9 cellular contexts compared by ENCODE assay signal in the genomic region with DNA sequence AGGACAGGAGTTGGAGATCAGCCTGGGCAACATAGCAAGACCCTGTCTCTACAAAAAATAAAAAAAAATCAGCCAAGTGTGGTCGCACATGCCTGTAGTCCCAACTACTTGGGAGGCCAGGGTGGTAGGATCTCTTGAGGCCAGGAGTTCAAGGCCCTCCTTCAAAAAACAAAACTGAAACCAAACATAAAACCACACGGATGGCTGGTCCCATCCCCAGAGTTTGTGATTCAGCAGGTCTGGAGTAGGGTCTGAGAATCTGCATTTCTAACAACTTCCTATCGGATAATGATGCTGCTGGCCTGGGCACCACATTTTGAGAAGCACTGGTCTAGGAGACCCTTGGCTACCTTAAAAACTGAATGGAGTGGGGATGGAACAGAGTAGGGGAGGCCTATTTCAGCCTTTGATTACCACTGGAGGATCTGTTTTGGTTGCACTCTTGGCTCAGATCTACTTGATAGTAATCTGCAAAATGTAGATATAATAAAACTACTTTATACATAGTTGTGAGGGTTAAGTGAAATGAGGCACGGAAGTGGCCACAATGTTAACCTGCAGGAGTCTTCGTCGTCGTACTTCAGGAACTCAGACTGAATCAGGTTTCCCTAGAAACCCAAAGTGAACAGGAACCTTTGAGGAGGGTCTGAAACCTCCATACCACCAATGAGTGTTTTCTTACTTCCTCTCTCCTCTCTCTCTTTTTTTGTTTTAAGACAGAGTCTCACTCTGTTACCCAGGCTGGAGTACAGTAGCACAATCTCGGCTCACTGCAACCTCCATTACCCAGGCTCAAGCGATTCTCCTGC. TPM values are rescaled to one million over a fixed set of nuclear protein-coding genes. Genes with fewer than 3 reads are reported as not detected.
DNase-seq lines count a peak whose midpoint lies in the region; ATAC-seq and TF ChIP-seq lines count a peak whose summit lies in the region.
"Had no signal": no experiment of that assay in that cellular context is flagged by ENCODE, and none has a peak within 500 bp of the region (broad histone marks: within the 10 kb centered on the region; RNA-seq: fewer than 3 reads in every experiment).

No MANE protein-coding gene starts in this region.

- no peak for TF ChIP-seq CTCF in lower lobe of right lung (IDR thresholded peaks at IDR 0.05)
- TF ChIP-seq CTCF in ascending aorta (IDR thresholded peaks at IDR 0.05): no peak

- no peaks in the 10 kb centered on the region for H3K36me3 Mint-ChIP-seq in activated naive CD8-positive, alpha-beta T cell treated with anti-CD3 and anti-CD28 coated beads, Interleukin-2, amount 50 U/mL, for 24 hours (ENCODE audit: low read depth)

- H3K27ac ChIP-seq in lower lobe of right lung: no peak overlapping the region
- no peak overlapping the region for H3K27ac ChIP-seq in ascending aorta

- peak overlapping the region; percentile 22 for H3K4me3 Mint-ChIP-seq in activated naive CD8-positive, alpha-beta T cell treated with anti-CD3 and anti-CD28 coated beads, Interleukin-2, amount 50 U/mL, for 24 hours

- H3K9me3 ChIP-seq in lower lobe of right lung: no peaks in the 10 kb centered on the region
- no peaks in the 10 kb centered on the region for H3K9me3 ChIP-seq in ascending aorta

- H3K27me3 ChIP-seq in lower lobe of right lung (ENCODE audit: low read depth): no peaks in the 10 kb centered on the region
- H3K27me3 ChIP-seq in ascending aorta: no peaks in the 10 kb centered on the region

- intact Hi-C loops in lower lobe of right lung (cut with DNase I) (no loop called here), ascending aorta (cut with DNase I) (no loop called here)

- H3K4me1 Mint-ChIP-seq in activated naive CD8-positive, alpha-beta T cell treated with anti-CD3 and anti-CD28 coated beads, Interleukin-2, amount 50 U/mL, for 24 hours: peaks cover 26% of the 10 kb centered on the region

- peak overlapping the region; percentile 80 for H3K27ac Mint-ChIP-seq in activated naive CD8-positive, alpha-beta T cell treated with anti-CD3 and anti-CD28 coated beads, Interleukin-2, amount 50 U/mL, for 24 hours

- H3K36me3 ChIP-seq in lower lobe of right lung (peaks cover 6% of the 10 kb centered on the region), ascending aorta (no peaks in the 10 kb centered on the region)

- H3K4me3 ChIP-seq in lower lobe of right lung (no peak overlapping the region), ascending aorta (no peak overlapping the region)

- H3K9me3 Mint-ChIP-seq in activated naive CD8-positive, alpha-beta T cell treated with anti-CD3 and anti-CD28 coated beads, Interleukin-2, amount 50 U/mL, for 24 hours: no peaks in the 10 kb centered on the region

- DNase-seq in activated naive CD8-positive, alpha-beta T cell treated with anti-CD3 and anti-CD28 coated beads, Interleukin-2, amount 50 U/mL, for 24 hours: no peak
- DNase-seq in lower lobe of right lung (no peak), GOT3 (lab: John Stamatoyannopoulos, UW) (no peak), epidermal melanocyte (ENCODE audit: insufficient read length, low spot score) (no peak), ascending aorta (ENCODE audit: low spot score in 2 of 2) (no peak)
- DNase-seq: stimulated activated CD8-positive, alpha-beta memory T cell treated with anti-CD3 and anti-CD28 coated beads, Interleukin-4, amount 100 ng/mL, for 48 hours had no signal

- ATAC-seq in GM18499 (IDR thresholded peaks at IDR 0.05; ENCODE audit: insufficient read depth, unreplicated experiment) (peak; percentile 67), GM21423 (IDR thresholded peaks at IDR 0.05; ENCODE audit: unreplicated experiment) (peak; percentile 85), HG03342 (IDR thresholded peaks at IDR 0.05; ENCODE audit: unreplicated experiment) (peak; percentile 76), lower lobe of right lung (no peak)
- ATAC-seq in activated naive CD8-positive, alpha-beta T cell treated with anti-CD3 and anti-CD28 coated beads, Interleukin-2, amount 50 U/mL, for 24 hours: peak; percentile 60

- no peaks in the 10 kb centered on the region for H3K4me1 ChIP-seq in lower lobe of right lung
- peaks cover 0 to 2% of the 10 kb centered on the region in 2 donors for H3K4me1 ChIP-seq in ascending aorta

- H3K27me3 Mint-ChIP-seq in activated naive CD8-positive, alpha-beta T cell treated with anti-CD3 and anti-CD28 coated beads, Interleukin-2, amount 50 U/mL, for 24 hours: no peaks in the 10 kb centered on the region

RNA-seq across cellular contexts. Expression of gene NFE2L2, which starts 25.5 kb away (rescaled TPM):
- total RNA-seq in lower lobe of right lung (105 TPM), ascending aorta (99.3 TPM)

Comparison
In these comparisons a context has a peak if more than half of its experiments do, and no peak if none do; other contexts are left out.
1. ATAC-seq: peak in GM18499 (single experiment), GM21423 (single experiment), HG03342 (single experiment) and activated naive CD8-positive, alpha-beta T cell treated with anti-CD3 and anti-CD28 coated beads, Interleukin-2, amount 50 U/mL, for 24 hours (single experiment); none in lower lobe of right lung (0 of 2).